13 cellular contexts compared by ENCODE assay signal in the genomic region with DNA sequence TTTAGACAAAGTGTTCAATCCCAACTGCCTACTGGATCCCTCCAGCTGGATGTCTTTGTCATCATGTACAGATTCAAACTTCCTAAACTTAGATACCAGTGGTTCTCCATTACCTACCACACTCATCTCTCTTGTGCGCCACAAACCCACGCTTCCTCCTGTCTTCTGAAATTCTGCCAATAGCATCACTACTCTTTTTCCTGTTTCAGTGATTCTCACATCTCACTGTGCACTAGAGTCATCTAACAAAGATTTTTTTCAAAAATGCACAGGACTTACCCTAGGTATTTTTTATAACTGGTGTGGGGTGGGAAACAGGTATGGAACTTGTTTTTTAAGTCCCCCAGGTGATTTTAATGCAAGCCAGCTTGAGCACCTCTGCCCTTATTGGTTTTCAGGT. TPM values are rescaled to one million over a fixed set of nuclear protein-coding genes. Genes with fewer than 3 reads are reported as not detected.
DNase-seq lines count a peak whose midpoint lies in the region; ATAC-seq and TF ChIP-seq lines count a peak whose summit lies in the region.
"Had no signal": no experiment of that assay in that cellular context is flagged by ENCODE, and none has a peak within 500 bp of the region (broad histone marks: within the 10 kb centered on the region; RNA-seq: fewer than 3 reads in every experiment).

No MANE protein-coding gene starts in this region.

- peak; percentile 69 to 75 for ATAC-seq in activated T-cell treated with anti-CD3 and anti-CD28 coated beads, Interleukin-2, amount 50 U/mL, for 4 hours
- peak; percentile 90 for ATAC-seq in activated T-helper 17 cell treated with anti-CD3 and anti-CD28 coated beads, Interleukin-2, amount 50 U/mL, for 72 hours (replicated peaks)

- no peak overlapping the region for H3K4me3 ChIP-seq in transverse colon

- H3K27ac ChIP-seq in transverse colon: no peak overlapping the region

- 65 to 75% methylated on average over 2 of the region's 2 CpGs for WGBS in transverse colon (ENCODE audit: low coverage in 1 of 2), 2 donors

- DNase-seq in activated T-cell treated with anti-CD3 and anti-CD28 coated beads, Interleukin-2, amount 50 U/mL, for 4 hours: no peak
- no peak for DNase-seq in activated T-cell treated with anti-CD3 and anti-CD28 coated beads for 4 hours
- no peak for DNase-seq in progenitor cell of endocrine pancreas (ENCODE audit: low spot score, unreplicated experiment)
- no peak for DNase-seq in C1 segment of cervical spinal cord (lab: John Stamatoyannopoulos, UW)
- no peak for DNase-seq in transverse colon
- DNase-seq: ACHN, DMS79 treated with DMSO at 0.1 percent for 48 hours, mesendoderm, NCI-H2029, posterior cingulate gyrus had no signal

- peaks cover 6 to 27% (median 6%) of the 10 kb centered on the region in 4 donors for H3K4me1 ChIP-seq in transverse colon

- H3K36me3 Mint-ChIP-seq in activated T-cell treated with anti-CD3 and anti-CD28 coated beads, Interleukin-2, amount 50 U/mL, for 4 hours (ENCODE audit: insufficient read depth): peaks cover 56% of the 10 kb centered on the region
- H3K36me3 Mint-ChIP-seq in activated T-helper 17 cell treated with anti-CD3 and anti-CD28 coated beads, Interleukin-2, amount 50 U/mL, for 72 hours (ENCODE audit: low read depth): peaks cover 93% of the 10 kb centered on the region
- peaks cover 35% of the 10 kb centered on the region for H3K36me3 Mint-ChIP-seq in progenitor cell of endocrine pancreas (ENCODE audit: insufficient read depth)

- H3K9me3 Mint-ChIP-seq in activated T-cell treated with anti-CD3 and anti-CD28 coated beads, Interleukin-2, amount 50 U/mL, for 4 hours: no peaks in the 10 kb centered on the region
- no peaks in the 10 kb centered on the region for H3K9me3 Mint-ChIP-seq in activated T-helper 17 cell treated with anti-CD3 and anti-CD28 coated beads, Interleukin-2, amount 50 U/mL, for 72 hours
- no peaks in the 10 kb centered on the region for H3K9me3 Mint-ChIP-seq in progenitor cell of endocrine pancreas (ENCODE audit: low read depth)
- H3K9me3 Mint-ChIP-seq: IgD-negative memory B cell had no signal

- intact Hi-C loops in transverse colon (cut with DNase I; ENCODE audit: low total_unique reads): no loop called here

- no peaks in the 10 kb centered on the region for H3K27me3 Mint-ChIP-seq in activated T-cell treated with anti-CD3 and anti-CD28 coated beads, Interleukin-2, amount 50 U/mL, for 4 hours (ENCODE audit: low read depth)
- no peaks in the 10 kb centered on the region for H3K27me3 Mint-ChIP-seq in activated T-helper 17 cell treated with anti-CD3 and anti-CD28 coated beads, Interleukin-2, amount 50 U/mL, for 72 hours
- no peaks in the 10 kb centered on the region for H3K27me3 Mint-ChIP-seq in progenitor cell of endocrine pancreas
- H3K27me3 Mint-ChIP-seq: IgD-negative memory B cell had no signal

- TF ChIP-seq POLR2A in transverse colon (IDR thresholded peaks at IDR 0.05): no peak

- peaks cover 0 to 61% (median 18%) of the 10 kb centered on the region in 4 donors for H3K36me3 ChIP-seq in transverse colon

- no peak for TF ChIP-seq CTCF in progenitor cell of endocrine pancreas (IDR thresholded peaks at IDR 0.05; ENCODE audit: unreplicated experiment)
- TF ChIP-seq CTCF in transverse colon (IDR thresholded peaks at IDR 0.05): no peak

- H3K27ac Mint-ChIP-seq in activated T-helper 17 cell treated with anti-CD3 and anti-CD28 coated beads, Interleukin-2, amount 50 U/mL, for 72 hours: peak overlapping the region; percentile 65
- peak overlapping the region; percentile 6 for H3K27ac Mint-ChIP-seq in progenitor cell of endocrine pancreas
- H3K27ac Mint-ChIP-seq: IgD-negative memory B cell had no signal

- H3K4me3 Mint-ChIP-seq in activated T-cell treated with anti-CD3 and anti-CD28 coated beads, Interleukin-2, amount 50 U/mL, for 4 hours: peak overlapping the region; percentile 58
- H3K4me3 Mint-ChIP-seq in activated T-helper 17 cell treated with anti-CD3 and anti-CD28 coated beads, Interleukin-2, amount 50 U/mL, for 72 hours: peak overlapping the region; percentile 38
- H3K4me3 Mint-ChIP-seq in progenitor cell of endocrine pancreas (ENCODE audit: low read depth): no peak overlapping the region
- H3K4me3 Mint-ChIP-seq: IgD-negative memory B cell had no signal

- no peak for TF ChIP-seq EP300 in transverse colon (IDR thresholded peaks at IDR 0.05; ENCODE audit: low read depth)

- in situ Hi-C loops in transverse colon (cut with MboI; ENCODE audit: low pct_ligation_motif_present in 1 of 4, low pct_unique_long_range_greater_than_20kb in 1 of 4, low sequenced_read_pairs in 3 of 4): no loop called here

- H3K4me1 Mint-ChIP-seq in activated T-cell treated with anti-CD3 and anti-CD28 coated beads, Interleukin-2, amount 50 U/mL, for 4 hours (ENCODE audit: low read depth): peaks cover 53% of the 10 kb centered on the region
- H3K4me1 Mint-ChIP-seq in activated T-helper 17 cell treated with anti-CD3 and anti-CD28 coated beads, Interleukin-2, amount 50 U/mL, for 72 hours: peaks cover 38% of the 10 kb centered on the region
- peaks cover 26% of the 10 kb centered on the region for H3K4me1 Mint-ChIP-seq in progenitor cell of endocrine pancreas (ENCODE audit: low read depth)

- H3K9me3 ChIP-seq in transverse colon: no peaks in the 10 kb centered on the region

- H3K27me3 ChIP-seq in transverse colon: no peaks in the 10 kb centered on the region

RNA-seq across cellular contexts. Expression of a gene that starts 5.9 kb away (rescaled TPM):
- total RNA-seq in activated T-cell treated with anti-CD3 and anti-CD28 coated beads, Interleukin-2, amount 50 U/mL, for 4 hours: 100 to 1,000 TPM; 220 to 231 (median 227) TPM
- 100 to 1,000 TPM in 1 of 2 donors, 10 to 100 TPM in 1; 85.8 to 151 TPM for total RNA-seq in activated T-helper 17 cell treated with anti-CD3 and anti-CD28 coated beads, Interleukin-2, amount 50 U/mL, for 72 hours
- total RNA-seq in progenitor cell of endocrine pancreas (156 and 165 TPM in 2 replicates), transverse colon (10 to 100 TPM in 3 of 4 donors, 1 to 10 TPM in 1; 8.6 to 85.1 (median 42.5) TPM)

RNA-seq across cellular contexts. Expression of a gene that starts 13.2 kb away (rescaled TPM):
- not detected for total RNA-seq in activated T-cell treated with anti-CD3 and anti-CD28 coated beads, Interleukin-2, amount 50 U/mL, for 4 hours
- total RNA-seq in activated T-helper 17 cell treated with anti-CD3 and anti-CD28 coated beads, Interleukin-2, amount 50 U/mL, for 72 hours: not detected
- total RNA-seq in progenitor cell of endocrine pancreas: not detected in 2 replicates
- total RNA-seq in transverse colon: not detected
- total RNA-seq: bronchial epithelial cell had no signal

RNA-seq across cellular contexts. Expression of a gene that starts 18.9 kb away (rescaled TPM):
- total RNA-seq in activated T-cell treated with anti-CD3 and anti-CD28 coated beads, Interleukin-2, amount 50 U/mL, for 4 hours: 1 to 10 TPM; 3.6 to 5.4 (median 5.1) TPM
- total RNA-seq in activated T-helper 17 cell treated with anti-CD3 and anti-CD28 coated beads, Interleukin-2, amount 50 U/mL, for 72 hours: 1 to 10 TPM; 8.5 to 9.6 TPM
- total RNA-seq in progenitor cell of endocrine pancreas (14.4 and 15.4 TPM in 2 replicates), transverse colon (10 to 100 TPM; 17.1 to 41.2 (median 23.9) TPM)

RNA-seq across cellular contexts. Expression of a gene that starts 28.5 kb away (rescaled TPM):
- under 1 TPM; 0.51 to 0.87 (median 0.65) TPM for total RNA-seq in activated T-cell treated with anti-CD3 and anti-CD28 coated beads, Interleukin-2, amount 50 U/mL, for 4 hours
- total RNA-seq in activated T-helper 17 cell treated with anti-CD3 and anti-CD28 coated beads, Interleukin-2, amount 50 U/mL, for 72 hours: under 1 TPM; 0.48 TPM
- total RNA-seq in progenitor cell of endocrine pancreas: 23.7 and 25.1 TPM in 2 replicates
- 1 to 10 TPM; 1.2 to 6.0 (median 4.2) TPM for total RNA-seq in transverse colon

RNA-seq across cellular contexts. Expression of a gene that starts 46.4 kb away (rescaled TPM):
- total RNA-seq in activated T-cell treated with anti-CD3 and anti-CD28 coated beads, Interleukin-2, amount 50 U/mL, for 4 hours: 1 to 10 TPM; 2.0 to 3.8 (median 2.6) TPM
- 1 to 10 TPM; 1.1 to 7.5 TPM for total RNA-seq in activated T-helper 17 cell treated with anti-CD3 and anti-CD28 coated beads, Interleukin-2, amount 50 U/mL, for 72 hours
- total RNA-seq in progenitor cell of endocrine pancreas: 97.1 and 104 TPM in 2 replicates
- 1 to 10 TPM in 3 of 4 donors, not detected in 1; 1.8 to 5.2 (median 3.7) TPM for total RNA-seq in transverse colon
